In the genomic region with DNA sequence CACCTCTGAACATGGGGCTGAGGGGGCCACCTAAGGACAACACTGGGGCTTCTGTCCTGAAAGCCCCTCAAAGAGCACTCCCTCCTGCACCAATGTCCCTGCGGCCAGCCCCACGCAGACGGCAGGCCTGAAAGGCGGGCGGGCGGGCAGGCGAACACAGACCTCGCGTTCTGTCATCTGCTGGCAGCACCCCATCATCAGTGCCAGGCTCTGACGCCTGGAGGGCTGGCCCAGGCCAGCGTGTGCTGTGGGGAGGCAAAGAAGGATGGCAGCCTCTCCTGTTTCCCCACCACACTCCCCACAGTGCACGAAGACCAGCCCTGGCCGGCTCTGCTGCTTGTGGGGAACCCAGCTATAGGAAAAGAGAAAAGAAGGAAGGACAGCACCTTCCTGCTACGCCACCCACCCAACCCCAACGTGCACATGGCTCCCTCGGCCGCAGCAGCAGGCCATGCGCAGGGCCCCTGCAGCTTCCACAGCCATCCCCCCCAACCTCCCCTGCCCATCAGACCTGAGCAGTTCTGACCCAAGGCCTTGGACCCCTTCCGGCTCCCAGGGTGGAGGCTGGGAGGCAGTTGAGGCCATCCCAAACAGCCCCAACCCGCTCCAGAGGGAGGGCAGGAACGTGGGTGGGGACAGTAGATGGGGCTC, we compare ENCODE assay signal across 11 cellular contexts. TPM values are rescaled to one million over a fixed set of nuclear protein-coding genes. Genes with fewer than 3 reads are reported as not detected.
DNase-seq lines count a peak whose midpoint lies in the region; ATAC-seq and TF ChIP-seq lines count a peak whose summit lies in the region.
"Had no signal": no experiment of that assay in that cellular context is flagged by ENCODE, and none has a peak within 500 bp of the region (broad histone marks: within the 10 kb centered on the region; RNA-seq: fewer than 3 reads in every experiment).

No MANE protein-coding gene starts in this region.

- DNase-seq in activated T-cell treated with anti-CD3 and anti-CD28 coated beads, Interleukin-2, amount 50 U/mL, for 24 hours: no peak
- DNase-seq in activated T-cell treated with anti-CD3 and anti-CD28 coated beads for 4 hours: no peak
- DNase-seq in activated CD8-positive, alpha-beta T cell treated with anti-CD3 and anti-CD28 coated beads for 36 hours: no peak
- no peak for DNase-seq in immature natural killer cell
- DNase-seq in suprapubic skin (ENCODE audit: low spot score in 2 of 2): no peak
- DNase-seq: ACHN, NCI-H146 had no signal

- CTCF ChIA-PET in activated CD8-positive, alpha-beta T cell treated with anti-CD3 and anti-CD28 coated beads for 36 hours (lab: Charles Lee): interaction anchor here (1.0 to 3.9 kb wide), 11 partner anchors 13 to 150 kb away, joined by 3 to 15 read pairs (median 6); a partner anchor contains a TSS

- H3K27me3 Mint-ChIP-seq in activated T-cell treated with anti-CD3 and anti-CD28 coated beads, Interleukin-2, amount 50 U/mL, for 24 hours: no peaks in the 10 kb centered on the region
- no peaks in the 10 kb centered on the region for H3K27me3 Mint-ChIP-seq in activated CD8-positive, alpha-beta T cell treated with anti-CD3 and anti-CD28 coated beads for 36 hours
- H3K27me3 Mint-ChIP-seq in immature natural killer cell (ENCODE audit: low read depth in 3 of 3): peaks cover 15 to 30% (median 16%) of the 10 kb centered on the region in 3 donors

- POLR2A ChIA-PET in activated CD8-positive, alpha-beta T cell treated with anti-CD3 and anti-CD28 coated beads for 36 hours (lab: Charles Lee): interaction anchor here (0.9 to 5.3 kb wide), 8 partner anchors 12 to 69 kb away, joined by 3 to 38 read pairs (median 6); a partner anchor contains a TSS

- peaks cover 35% of the 10 kb centered on the region for H3K36me3 Mint-ChIP-seq in activated T-cell treated with anti-CD3 and anti-CD28 coated beads, Interleukin-2, amount 50 U/mL, for 24 hours (ENCODE audit: low read depth)
- peaks cover 11% of the 10 kb centered on the region for H3K36me3 Mint-ChIP-seq in activated CD8-positive, alpha-beta T cell treated with anti-CD3 and anti-CD28 coated beads for 36 hours (ENCODE audit: low read depth)
- peaks cover 4 to 6% (median 4%) of the 10 kb centered on the region in 3 donors for H3K36me3 Mint-ChIP-seq in immature natural killer cell

- ATAC-seq in activated CD8-positive, alpha-beta T cell treated with anti-CD3 and anti-CD28 coated beads for 36 hours: no peak
- ATAC-seq in GM19395 (IDR thresholded peaks at IDR 0.05; ENCODE audit: unreplicated experiment) (no peak), HG03378 (IDR thresholded peaks at IDR 0.05; ENCODE audit: unreplicated experiment) (no peak), HG03432 (IDR thresholded peaks at IDR 0.05; ENCODE audit: unreplicated experiment) (no peak)

- intact Hi-C loops in activated CD8-positive, alpha-beta T cell treated with anti-CD3 and anti-CD28 coated beads for 36 hours (cut with micrococcal nuclease): no loop called here

- no peaks in the 10 kb centered on the region for H3K9me3 Mint-ChIP-seq in activated T-cell treated with anti-CD3 and anti-CD28 coated beads, Interleukin-2, amount 50 U/mL, for 24 hours
- H3K9me3 Mint-ChIP-seq in activated CD8-positive, alpha-beta T cell treated with anti-CD3 and anti-CD28 coated beads for 36 hours: no peaks in the 10 kb centered on the region
- peaks cover 0 to 2% (median 0%) of the 10 kb centered on the region in 6 donors for H3K9me3 Mint-ChIP-seq in immature natural killer cell

- peak overlapping the region; percentile 63 for H3K27ac ChIP-seq in suprapubic skin

- no peak for TF ChIP-seq POLR2A in suprapubic skin (IDR thresholded peaks at IDR 0.05)

- peaks cover 62% of the 10 kb centered on the region for H3K4me1 ChIP-seq in suprapubic skin

- H3K4me3 ChIP-seq in suprapubic skin: no peak overlapping the region

- peaks cover 17% of the 10 kb centered on the region for H3K36me3 ChIP-seq in suprapubic skin

- H3K27ac Mint-ChIP-seq in activated T-cell treated with anti-CD3 and anti-CD28 coated beads, Interleukin-2, amount 50 U/mL, for 24 hours: peak overlapping the region; percentile 94
- peak overlapping the region; percentile 95 for H3K27ac Mint-ChIP-seq in activated CD8-positive, alpha-beta T cell treated with anti-CD3 and anti-CD28 coated beads for 36 hours
- H3K27ac Mint-ChIP-seq in immature natural killer cell: peak overlapping the region; percentile 91 to 98 (median 96)

- H3K27me3 ChIP-seq in suprapubic skin: no peaks in the 10 kb centered on the region

- TF ChIP-seq CTCF in activated CD8-positive, alpha-beta T cell treated with anti-CD3 and anti-CD28 coated beads for 36 hours (IDR thresholded peaks at IDR 0.05): no peak
- no peak for TF ChIP-seq CTCF in suprapubic skin (IDR thresholded peaks at IDR 0.05)

- no peak for TF ChIP-seq EP300 in suprapubic skin (IDR thresholded peaks at IDR 0.05)

- 52% methylated on average over 9 of the region's 21 CpGs for WGBS in suprapubic skin

- H3K4me1 Mint-ChIP-seq in activated T-cell treated with anti-CD3 and anti-CD28 coated beads, Interleukin-2, amount 50 U/mL, for 24 hours (ENCODE audit: low read depth): peaks cover 77% of the 10 kb centered on the region
- peaks cover 75% of the 10 kb centered on the region for H3K4me1 Mint-ChIP-seq in activated CD8-positive, alpha-beta T cell treated with anti-CD3 and anti-CD28 coated beads for 36 hours (ENCODE audit: low read depth)
- H3K4me1 Mint-ChIP-seq in immature natural killer cell: peaks cover 67% of the 10 kb centered on the region in 2 donors

- no peaks in the 10 kb centered on the region for H3K9me3 ChIP-seq in suprapubic skin

- H3K4me3 Mint-ChIP-seq in activated T-cell treated with anti-CD3 and anti-CD28 coated beads, Interleukin-2, amount 50 U/mL, for 24 hours: peak overlapping the region; percentile 96
- H3K4me3 Mint-ChIP-seq in activated CD8-positive, alpha-beta T cell treated with anti-CD3 and anti-CD28 coated beads for 36 hours: peak overlapping the region; percentile 70
- H3K4me3 Mint-ChIP-seq in immature natural killer cell: peak overlapping the region; percentile 77 to 97 (median 83)

RNA-seq across cellular contexts. Expression of a gene that starts 3.5 kb away (rescaled TPM):
- 100 to 1,000 TPM; 120 TPM for total RNA-seq in activated CD8-positive, alpha-beta T cell treated with anti-CD3 and anti-CD28 coated beads for 36 hours
- 10 to 100 TPM; 12.1 to 42.8 (median 14.2) TPM for polyA plus RNA-seq in immature natural killer cell
- 100 to 1,000 TPM in 3 of 4 donors, 10 to 100 TPM in 1; 92.5 to 137 (median 115) TPM for total RNA-seq in suprapubic skin

RNA-seq across cellular contexts. Expression of a gene that starts 10.0 kb away (rescaled TPM):
- 1 to 10 TPM; 5.5 to 6.8 TPM for total RNA-seq in activated CD8-positive, alpha-beta T cell treated with anti-CD3 and anti-CD28 coated beads for 36 hours
- polyA plus RNA-seq in immature natural killer cell: under 1 TPM in 1 of 3 donors, not detected in 2; 0.38 TPM
- 1 to 10 TPM in 1 of 4 donors, under 1 TPM in 2, not detected in 1; 0.24 to 2.7 (median 0.30) TPM for total RNA-seq in suprapubic skin

RNA-seq across cellular contexts. Expression of a gene that starts 15.3 kb away (rescaled TPM):
- under 1 TPM in 1 of 2 experiments, not detected in 1; 0.29 TPM for total RNA-seq in activated CD8-positive, alpha-beta T cell treated with anti-CD3 and anti-CD28 coated beads for 36 hours
- not detected for polyA plus RNA-seq in immature natural killer cell
- total RNA-seq in suprapubic skin: not detected
- total RNA-seq: pulmonary artery endothelial cell had no signal

RNA-seq across cellular contexts. Expression of a gene that starts 36.2 kb away (rescaled TPM):
- total RNA-seq in activated CD8-positive, alpha-beta T cell treated with anti-CD3 and anti-CD28 coated beads for 36 hours: 10 to 100 TPM; 48.0 to 48.8 TPM
- polyA plus RNA-seq in immature natural killer cell: 10 to 100 TPM; 16.3 to 40.4 (median 20.1) TPM
- total RNA-seq in suprapubic skin: 10 to 100 TPM; 28.9 to 65.6 (median 44.7) TPM

RNA-seq across cellular contexts. Expression of a gene that starts 36.7 kb away (rescaled TPM):
- 100 to 1,000 TPM; 121 to 126 TPM for total RNA-seq in activated CD8-positive, alpha-beta T cell treated with anti-CD3 and anti-CD28 coated beads for 36 hours
- 10 to 100 TPM; 41.8 to 46.7 (median 46.5) TPM for polyA plus RNA-seq in immature natural killer cell
- total RNA-seq in suprapubic skin: 10 to 100 TPM; 39.6 to 51.9 (median 50.0) TPM
